Comparison of ENCODE assay signal across 18 cellular contexts in genomic region chr5:84573017-84573712, GRCh38.
DNase-seq lines count a peak whose midpoint lies in the region; ATAC-seq and TF ChIP-seq lines count a peak whose summit lies in the region.
"Had no signal": no experiment of that assay in that cellular context is flagged by ENCODE, and none has a peak within 500 bp of the region (broad histone marks: within the 10 kb centered on the region; RNA-seq: fewer than 3 reads in every experiment).

No MANE protein-coding gene starts in this region.

- H3K4me1 Mint-ChIP-seq in GM23338, result peaks cover 7% of the 10 kb centered on the region
- H3K4me1 Mint-ChIP-seq in activated CD4-positive, alpha-beta T cell treated with anti-CD3 and anti-CD28 coated beads for 36 hours, result no peaks in the 10 kb centered on the region
- H3K4me1 Mint-ChIP-seq in T-helper 2 cell treated with Interferon-gamma antibody and Interleukin-4, amounts not matched to agents 5 μg/mL and 100 μg/mL, for 36 hours (ENCODE audit: low read depth), result no peaks in the 10 kb centered on the region
- H3K4me1 Mint-ChIP-seq: CD4-positive, CD25-positive, alpha-beta regulatory T cell; CD8-positive, alpha-beta memory T cell had no signal

- no peaks in the 10 kb centered on the region; the same call in 2 of the 3 replicates for H3K9me3 Mint-ChIP-seq in GM23338
- H3K9me3 Mint-ChIP-seq in activated CD4-positive, alpha-beta T cell treated with anti-CD3 and anti-CD28 coated beads for 36 hours (ENCODE audit: low read depth), result no peaks in the 10 kb centered on the region
- H3K9me3 Mint-ChIP-seq in T-helper 2 cell treated with Interferon-gamma antibody and Interleukin-4, amounts not matched to agents 5 μg/mL and 100 μg/mL, for 36 hours, result no peaks in the 10 kb centered on the region

- POLR2A ChIA-PET in activated CD4-positive, alpha-beta T cell treated with anti-CD3 and anti-CD28 coated beads for 36 hours (lab: Charles Lee), result no interaction called here

- no peak overlapping the region for H3K4me3 ChIP-seq in GM23338
- H3K4me3 ChIP-seq in dorsolateral prefrontal cortex, result peak overlapping the region in 23 of 59 donors; percentile 0 to 40 (median 14)

- no peak overlapping the region for H3K4me3 Mint-ChIP-seq in GM23338
- H3K4me3 Mint-ChIP-seq in activated CD4-positive, alpha-beta T cell treated with anti-CD3 and anti-CD28 coated beads for 36 hours, result no peak overlapping the region
- no peak overlapping the region for H3K4me3 Mint-ChIP-seq in T-helper 2 cell treated with Interferon-gamma antibody and Interleukin-4, amounts not matched to agents 5 μg/mL and 100 μg/mL, for 36 hours
- H3K4me3 Mint-ChIP-seq: CD4-positive, CD25-positive, alpha-beta regulatory T cell; CD8-positive, alpha-beta memory T cell; HFFc6 had no signal

- DNase-seq in GM23338 (ENCODE audit: low spot score) (no peak), dorsolateral prefrontal cortex (no peak), superior temporal gyrus (ENCODE audit: extremely low spot score) (peak; percentile 78), SHP77 treated with DMSO at 0.1 percent for 48 hours (lab: John Stamatoyannopoulos, UW) (no peak), A172 (ENCODE audit: low spot score) (no peak)
- no peak for DNase-seq in activated CD4-positive, alpha-beta T cell treated with anti-CD3 and anti-CD28 coated beads for 36 hours
- no peak for DNase-seq in T-helper 2 cell treated with Interferon-gamma antibody and Interleukin-4, amounts not matched to agents 5 μg/mL and 100 μg/mL, for 36 hours (ENCODE audit: low spot score)
- DNase-seq: 8988T; BE2C; CD4-positive, CD25-positive, alpha-beta regulatory T cell; CD8-positive, alpha-beta memory T cell; COR-L47; GOT3; H7; HFFc6; IMR-90 had no signal

- no peaks in the 10 kb centered on the region for H3K36me3 ChIP-seq in GM23338 (ENCODE audit: insufficient read depth)
- H3K36me3 ChIP-seq: BE2C had no signal

- H3K27me3 ChIP-seq in GM23338 (ENCODE audit: insufficient read depth) (no peaks in the 10 kb centered on the region), dorsolateral prefrontal cortex (no peaks in the 10 kb centered on the region), layer of hippocampus (ENCODE audit: control insufficient read depth, insufficient read depth, low read length) (no peaks in the 10 kb centered on the region)
- H3K27me3 ChIP-seq: BE2C had no signal

- H3F3A ChIP-seq in GM23338 (replicated peaks; ENCODE audit: low read depth), result no peaks in the 10 kb centered on the region

- CTCF ChIA-PET in activated CD4-positive, alpha-beta T cell treated with anti-CD3 and anti-CD28 coated beads for 36 hours (lab: Charles Lee), result no interaction called here

- no peak overlapping the region for H3K27ac ChIP-seq in GM23338 (ENCODE audit: low read depth)
- peak overlapping the region; percentile 19 to 100 (median 91) for H3K27ac ChIP-seq in dorsolateral prefrontal cortex
- H3K27ac ChIP-seq in layer of hippocampus (ENCODE audit: low read depth, low read length), result peak overlapping the region; percentile 86

- H3K4me1 ChIP-seq in GM23338 (ENCODE audit: insufficient read depth), result peaks cover 6% of the 10 kb centered on the region
- H3K4me1 ChIP-seq: BE2C had no signal

- H2AFZ ChIP-seq in GM23338, result peak overlapping the region; percentile 7; the same call in 1 of the 2 replicates

- TF ChIP-seq CTCF in GM23338 (conservative IDR thresholded peaks at IDR 0.05; ENCODE audit: low read depth in 2 of 2), result no peak
- TF ChIP-seq CTCF in dorsolateral prefrontal cortex (IDR thresholded peaks at IDR 0.05 in 54 of 56, conservative IDR thresholded peaks at IDR 0.05 in 2 of 56; ENCODE audit: low read depth in 1 of 56, partially characterized antibody in 56 of 56), result no peak

- no peak overlapping the region for H3K4me2 ChIP-seq in GM23338

- intact Hi-C loops in dorsolateral prefrontal cortex (cut with DNase I), result loop anchor here (5.0 kb wide), 2 partner anchors 186 to 234 kb away; no protein-coding TSS in a partner anchor
- intact Hi-C loops in activated CD4-positive, alpha-beta T cell treated with anti-CD3 and anti-CD28 coated beads for 36 hours (cut with DNase I, micrococcal nuclease), result no loop called here

- H4K20me1 ChIP-seq in GM23338 (replicated peaks; ENCODE audit: insufficient read depth), result no peaks in the 10 kb centered on the region

- no peak overlapping the region for H3K27ac Mint-ChIP-seq in GM23338
- H3K27ac Mint-ChIP-seq in activated CD4-positive, alpha-beta T cell treated with anti-CD3 and anti-CD28 coated beads for 36 hours, result no peak overlapping the region
- no peak overlapping the region for H3K27ac Mint-ChIP-seq in T-helper 2 cell treated with Interferon-gamma antibody and Interleukin-4, amounts not matched to agents 5 μg/mL and 100 μg/mL, for 36 hours
- H3K27ac Mint-ChIP-seq: CD4-positive, CD25-positive, alpha-beta regulatory T cell; CD8-positive, alpha-beta memory T cell; HFFc6 had no signal

- H3K27me3 Mint-ChIP-seq in GM23338 (ENCODE audit: insufficient read depth, low read depth, poor library complexity), result no peaks in the 10 kb centered on the region
- H3K27me3 Mint-ChIP-seq in activated CD4-positive, alpha-beta T cell treated with anti-CD3 and anti-CD28 coated beads for 36 hours, result no peaks in the 10 kb centered on the region
- H3K27me3 Mint-ChIP-seq in T-helper 2 cell treated with Interferon-gamma antibody and Interleukin-4, amounts not matched to agents 5 μg/mL and 100 μg/mL, for 36 hours (ENCODE audit: low read depth), result no peaks in the 10 kb centered on the region
- H3K27me3 Mint-ChIP-seq: CD4-positive, CD25-positive, alpha-beta regulatory T cell; CD8-positive, alpha-beta memory T cell had no signal

- H3K79me2 ChIP-seq in GM23338 (replicated peaks; ENCODE audit: insufficient read depth), result no peaks in the 10 kb centered on the region

- no peak for ATAC-seq in GM23338
- ATAC-seq in activated CD4-positive, alpha-beta T cell treated with anti-CD3 and anti-CD28 coated beads for 36 hours, result no peak
- ATAC-seq: HCT116 had no signal

- H3K9me2 ChIP-seq in GM23338 (ENCODE audit: insufficient read depth), result no peaks in the 10 kb centered on the region

- H3K36me3 Mint-ChIP-seq in GM23338 (ENCODE audit: low read depth), result no peaks in the 10 kb centered on the region
- no peaks in the 10 kb centered on the region for H3K36me3 Mint-ChIP-seq in activated CD4-positive, alpha-beta T cell treated with anti-CD3 and anti-CD28 coated beads for 36 hours (ENCODE audit: low read depth)
- H3K36me3 Mint-ChIP-seq in T-helper 2 cell treated with Interferon-gamma antibody and Interleukin-4, amounts not matched to agents 5 μg/mL and 100 μg/mL, for 36 hours (ENCODE audit: low read depth), result no peaks in the 10 kb centered on the region
- H3K36me3 Mint-ChIP-seq: CD4-positive, CD25-positive, alpha-beta regulatory T cell; CD8-positive, alpha-beta memory T cell had no signal

TF ChIP-seq in GM23338, 12 proteins besides CTCF, POLR2A, EP300 and RAD21:
- TF ChIP-seq EZH2phosphoT487 (IDR thresholded peaks at IDR 0.05; ENCODE audit: unreplicated experiment) (no peak), STAT1 (IDR thresholded peaks at IDR 0.05; ENCODE audit: unreplicated experiment) (no peak), CREB1 (CRISPR knock-in tag; IDR thresholded peaks at IDR 0.05; ENCODE audit: low read depth) (no peak)

Comparison
In these comparisons a context has a peak if more than half of its experiments do, and no peak if none do; other contexts are left out.
1. intact Hi-C loops: an anchor here in dorsolateral prefrontal cortex (5.0 kb wide); none called in activated CD4-positive, alpha-beta T cell treated with anti-CD3 and anti-CD28 coated beads for 36 hours.